In genomic region chr7:102992820-102993531, GRCh38 we compare ENCODE assay signal across 9 cellular contexts.
DNase-seq lines count a peak whose midpoint lies in the region; ATAC-seq and TF ChIP-seq lines count a peak whose summit lies in the region.
"Had no signal": no experiment of that assay in that cellular context is flagged by ENCODE, and none has a peak within 500 bp of the region (broad histone marks: within the 10 kb centered on the region; RNA-seq: fewer than 3 reads in every experiment).

No MANE protein-coding gene starts in this region.

- 67% methylated on average over 4 of the region's 4 CpGs for WGBS in testis, 2 donors

- peaks cover 0 to 2% (median 0%) of the 10 kb centered on the region in 8 donors for H3K9me3 Mint-ChIP-seq in CD4-positive, alpha-beta memory T cell

- peak; percentile 82 for DNase-seq in EH (ENCODE audit: low read depth)
- peak; percentile 91 for DNase-seq in RPMI7951 (ENCODE audit: low read depth)
- DNase-seq in foreskin keratinocyte: peak; percentile 7 to 31
- no peak for DNase-seq in sciatic nerve (ENCODE audit: low spot score)
- no peak for DNase-seq in testis
- no peak for DNase-seq in CD4-positive, alpha-beta memory T cell
- DNase-seq: activated CD4-positive, alpha-beta T cell treated with anti-CD3 and anti-CD28 coated beads for 36 hours had no signal

- H3K27me3 Mint-ChIP-seq in CD4-positive, alpha-beta memory T cell: no peaks in the 10 kb centered on the region
- H3K27me3 Mint-ChIP-seq: activated CD4-positive, alpha-beta T cell treated with anti-CD3 and anti-CD28 coated beads for 36 hours had no signal

- POLR2A ChIA-PET in CD4-positive, alpha-beta memory T cell (lab: Charles Lee; ENCODE audit: partially characterized antibody): no interaction called here

- H3K36me3 ChIP-seq in testis (ENCODE audit: low read depth, missing control alignments): no peaks in the 10 kb centered on the region
- no peaks in the 10 kb centered on the region for H3K36me3 ChIP-seq in CD4-positive, alpha-beta memory T cell (ENCODE audit: insufficient read depth, low read length)

- no peaks in the 10 kb centered on the region for H3K4me1 Mint-ChIP-seq in CD4-positive, alpha-beta memory T cell
- H3K4me1 Mint-ChIP-seq: activated CD4-positive, alpha-beta T cell treated with anti-CD3 and anti-CD28 coated beads for 36 hours had no signal

- H3K4me1 ChIP-seq in foreskin keratinocyte: peaks cover 10% of the 10 kb centered on the region
- H3K4me1 ChIP-seq in testis: peaks cover 16% of the 10 kb centered on the region
- no peaks in the 10 kb centered on the region for H3K4me1 ChIP-seq in CD4-positive, alpha-beta memory T cell (ENCODE audit: insufficient read depth, low read length)

- no peaks in the 10 kb centered on the region for H3K36me3 Mint-ChIP-seq in CD4-positive, alpha-beta memory T cell

- H3K9me3 ChIP-seq in testis: no peaks in the 10 kb centered on the region
- no peaks in the 10 kb centered on the region for H3K9me3 ChIP-seq in CD4-positive, alpha-beta memory T cell (ENCODE audit: control insufficient read depth in 1 of 2, low read length in 2 of 2)

- H3K27me3 ChIP-seq in foreskin keratinocyte (no peaks in the 10 kb centered on the region), testis (no peaks in the 10 kb centered on the region)
- no peaks in the 10 kb centered on the region for H3K27me3 ChIP-seq in CD4-positive, alpha-beta memory T cell (ENCODE audit: insufficient read depth, low read length)

- H3K4me3 ChIP-seq in testis: no peak overlapping the region
- no peak overlapping the region for H3K4me3 ChIP-seq in CD4-positive, alpha-beta memory T cell (ENCODE audit: low read length in 2 of 2)

- no peak for ATAC-seq in foreskin keratinocyte
- peak; percentile 88 for ATAC-seq in sciatic nerve
- no peak for ATAC-seq in HG03095 (IDR thresholded peaks at IDR 0.05; ENCODE audit: unreplicated experiment)
- ATAC-seq in GM18511 (IDR thresholded peaks at IDR 0.05; ENCODE audit: unreplicated experiment): no peak
- ATAC-seq: activated CD4-positive, alpha-beta T cell treated with anti-CD3 and anti-CD28 coated beads for 36 hours had no signal

- H3K27ac ChIP-seq in foreskin keratinocyte: no peak overlapping the region
- peak overlapping the region in 1 of 2 donors; percentile 75 for H3K27ac ChIP-seq in testis
- H3K27ac ChIP-seq in CD4-positive, alpha-beta memory T cell (ENCODE audit: low read depth, low read length): no peak overlapping the region

- CTCF ChIA-PET in CD4-positive, alpha-beta memory T cell (lab: Charles Lee; ENCODE audit: partially characterized antibody): no interaction called here

- TF ChIP-seq POLR2A in testis (IDR thresholded peaks at IDR 0.05): no peak

- no peak overlapping the region for H3K27ac Mint-ChIP-seq in CD4-positive, alpha-beta memory T cell
- H3K27ac Mint-ChIP-seq: activated CD4-positive, alpha-beta T cell treated with anti-CD3 and anti-CD28 coated beads for 36 hours had no signal

- no peak overlapping the region for H3K4me3 Mint-ChIP-seq in CD4-positive, alpha-beta memory T cell
- H3K4me3 Mint-ChIP-seq: activated CD4-positive, alpha-beta T cell treated with anti-CD3 and anti-CD28 coated beads for 36 hours had no signal

- TF ChIP-seq CTCF in foreskin keratinocyte (conservative IDR thresholded peaks at IDR 0.05): no peak
- no peak for TF ChIP-seq CTCF in testis (IDR thresholded peaks at IDR 0.05)

- intact Hi-C loops in sciatic nerve (cut with DNase I) (no loop called here), testis (cut with DNase I; ENCODE audit: low total_unique reads) (no loop called here)
- intact Hi-C loops in CD4-positive, alpha-beta memory T cell (cut with micrococcal nuclease): no loop called here

Comparison
In these comparisons a context has a peak if more than half of its experiments do, and no peak if none do; other contexts are left out.
1. DNase-seq: peak in EH (single experiment), RPMI7951 (single experiment) and foreskin keratinocyte (2 of 2); none in sciatic nerve (single experiment), testis (single experiment) and CD4-positive, alpha-beta memory T cell (0 of 5).